In the genomic region with DNA sequence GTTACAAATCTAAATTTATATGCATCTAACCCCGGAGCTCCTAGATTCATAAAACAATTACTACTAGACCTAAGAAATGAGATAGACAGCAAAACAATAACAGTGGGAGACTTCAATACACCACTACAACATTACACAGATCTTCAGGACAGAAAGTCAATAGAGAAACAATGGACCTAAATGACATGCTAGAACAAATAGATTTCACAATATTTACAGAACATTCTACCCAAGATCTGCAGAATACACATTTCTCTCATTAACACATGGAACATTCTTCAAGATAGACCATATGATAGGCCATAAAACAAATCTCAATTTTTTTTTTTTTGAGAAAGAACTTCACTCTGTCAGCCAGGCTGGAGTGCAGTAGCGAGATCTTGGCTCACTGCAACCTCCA, we compare ENCODE assay signal across 39 cellular contexts. TPM values are rescaled to one million over a fixed set of nuclear protein-coding genes. Genes with fewer than 3 reads are reported as not detected.
"Had no signal": no experiment of that assay in that cellular context is flagged by ENCODE, and none has a peak within 500 bp of the region (broad histone marks: within the 10 kb centered on the region; RNA-seq: fewer than 3 reads in every experiment).

No MANE protein-coding gene starts in this region.

- H3K27me3 ChIP-seq: cardiac muscle cell had no signal

- ATAC-seq: activated naive CD4-positive, alpha-beta T cell treated with anti-CD3 and anti-CD28 coated beads, Interleukin-2, amount 50 U/mL, for 72 hours; activated naive CD8-positive, alpha-beta T cell treated with anti-CD3 and anti-CD28 coated beads, Interleukin-2, amount 50 U/mL, for 24 hours; activated T-cell treated with anti-CD3 and anti-CD28 coated beads, Interleukin-2, amount 50 U/mL, for 4 hours; activated T-cell treated with anti-CD3 and anti-CD28 coated beads, Interleukin-2, amount 50 U/mL, for 72 hours; activated T-helper 17 cell treated with anti-CD3 and anti-CD28 coated beads, Interleukin-2, amount 50 U/mL, for 72 hours; body of pancreas had no signal

- DNase-seq: activated effector memory CD4-positive, alpha-beta T cell treated with anti-CD3 and anti-CD28 coated beads, Interleukin-2, amount 50 U/mL, for 16 hours; activated effector memory CD4-positive, alpha-beta T cell treated with Interleukin-2 at 50 U/mL for 16 hours; activated gamma-delta T cell; activated gamma-delta T cell treated with Interleukin-2 at 50 U/mL for 16 hours; activated naive CD4-positive, alpha-beta T cell; activated naive CD4-positive, alpha-beta T cell treated with anti-CD3 and anti-CD28 coated beads for 36 hours; activated naive CD4-positive, alpha-beta T cell treated with anti-CD3 and anti-CD28 coated beads, Interleukin-2, amount 10 ng/mL, durations not matched to agents 7 days and 5 days; activated naive CD4-positive, alpha-beta T cell treated with anti-CD3 and anti-CD28 coated beads, Interleukin-2, amount 50 U/mL, for 16 hours; activated naive CD4-positive, alpha-beta T cell treated with Interleukin-2 at 50 U/mL for 16 hours; activated naive CD8-positive, alpha-beta T cell treated with anti-CD3 and anti-CD28 coated beads for 36 hours; activated naive CD8-positive, alpha-beta T cell treated with anti-CD3 and anti-CD28 coated beads, Interleukin-2, amount 10 ng/mL, durations not matched to agents 7 days and 5 days; activated naive CD8-positive, alpha-beta T cell treated with anti-CD3 and anti-CD28 coated beads, Interleukin-2, amount 50 U/mL, for 24 hours; activated T-cell treated with anti-CD3 and anti-CD28 coated beads, Interleukin-2, amount 50 U/mL, for 24 hours; activated T-cell treated with anti-CD3 and anti-CD28 coated beads, Interleukin-2, amount 50 U/mL, for 4 hours; activated T-cell treated with anti-CD3 and anti-CD28 coated beads, Interleukin-2, amount 50 U/mL, for 48 hours; activated T-cell treated with anti-CD3 and anti-CD28 coated beads, Interleukin-2, amount 50 U/mL, for 72 hours; adrenal gland; amniotic stem cell; amygdala; anterior cingulate cortex; aorta; body of pancreas; brain microvascular endothelial cell; caudate nucleus; central memory CD4-positive, alpha-beta T cell; cerebellar nuclear complex had no signal

- H3K4me1 ChIP-seq: adrenal gland, ascending aorta, body of pancreas, breast epithelium had no signal

- FAIRE-seq: astrocyte, bronchial epithelial cell had no signal

- H3K4me3 ChIP-seq: adrenal gland, ascending aorta, body of pancreas, breast epithelium, cardiac muscle cell had no signal

- H3K9me3 ChIP-seq: adrenal gland, body of pancreas, breast epithelium had no signal

- H3K36me3 ChIP-seq: adrenal gland, ascending aorta, brain microvascular endothelial cell, breast epithelium, cardiac muscle cell had no signal

- H3K27ac ChIP-seq: adrenal gland, ascending aorta, body of pancreas, brain microvascular endothelial cell, breast epithelium, cardiac muscle cell had no signal

RNA-seq across cellular contexts. Expression of a gene that starts 42.1 kb away (rescaled TPM):
- total RNA-seq: activated naive CD4-positive, alpha-beta T cell treated with anti-CD3 and anti-CD28 coated beads for 36 hours; activated naive CD4-positive, alpha-beta T cell treated with anti-CD3 and anti-CD28 coated beads, Interleukin-2, amount 50 U/mL, for 72 hours; activated naive CD8-positive, alpha-beta T cell treated with anti-CD3 and anti-CD28 coated beads for 36 hours; activated naive CD8-positive, alpha-beta T cell treated with anti-CD3 and anti-CD28 coated beads, Interleukin-2, amount 10 ng/mL, durations not matched to agents 7 days and 5 days; activated T-cell treated with anti-CD3 and anti-CD28 coated beads, Interleukin-2, amount 50 U/mL, for 4 hours; activated T-cell treated with anti-CD3 and anti-CD28 coated beads, Interleukin-2, amount 50 U/mL, for 72 hours; activated T-helper 1 cell treated with anti-CD3 and anti-CD28 coated beads, Interleukin-12 subunit alpha, Interleukin-12 subunit beta, Interleukin-2, Interleukin-4 antibody, amounts not matched to agents 30 ng/mL and 10 ng/mL and 1 ng/mL, durations not matched to agents 14 hours and 24 hours and 36 hours; activated T-helper 17 cell treated with anti-CD3 and anti-CD28 coated beads, Interleukin-2, amount 50 U/mL, for 72 hours; activated T-helper 2 cell treated with anti-CD3 and anti-CD28 coated beads, Interferon-gamma antibody, Interleukin-2, Interleukin-4, amounts not matched to agents 10 μg/mL and 5 μg/mL and 100 μg/mL, durations not matched to agents 14 hours and 24 hours and 36 hours; adrenal gland; aorta; ascending aorta; astrocyte; body of pancreas; breast epithelium; bronchial epithelial cell; cardiac muscle cell; cardiac septum; chondrocyte had no signal
- polyA plus RNA-seq: adrenal gland, aorta, cardiac muscle cell had no signal

RNA-seq across cellular contexts. Expression of a gene that starts 45.0 kb away (rescaled TPM):
- total RNA-seq: activated naive CD4-positive, alpha-beta T cell treated with anti-CD3 and anti-CD28 coated beads for 36 hours; activated naive CD4-positive, alpha-beta T cell treated with anti-CD3 and anti-CD28 coated beads, Interleukin-2, amount 50 U/mL, for 72 hours; activated naive CD8-positive, alpha-beta T cell treated with anti-CD3 and anti-CD28 coated beads for 36 hours; activated naive CD8-positive, alpha-beta T cell treated with anti-CD3 and anti-CD28 coated beads, Interleukin-2, amount 10 ng/mL, durations not matched to agents 7 days and 5 days; activated T-cell treated with anti-CD3 and anti-CD28 coated beads, Interleukin-2, amount 50 U/mL, for 4 hours; activated T-cell treated with anti-CD3 and anti-CD28 coated beads, Interleukin-2, amount 50 U/mL, for 72 hours; activated T-helper 1 cell treated with anti-CD3 and anti-CD28 coated beads, Interleukin-12 subunit alpha, Interleukin-12 subunit beta, Interleukin-2, Interleukin-4 antibody, amounts not matched to agents 30 ng/mL and 10 ng/mL and 1 ng/mL, durations not matched to agents 14 hours and 24 hours and 36 hours; activated T-helper 17 cell treated with anti-CD3 and anti-CD28 coated beads, Interleukin-2, amount 50 U/mL, for 72 hours; activated T-helper 2 cell treated with anti-CD3 and anti-CD28 coated beads, Interferon-gamma antibody, Interleukin-2, Interleukin-4, amounts not matched to agents 10 μg/mL and 5 μg/mL and 100 μg/mL, durations not matched to agents 14 hours and 24 hours and 36 hours; adrenal gland; aorta; ascending aorta; astrocyte; body of pancreas; bronchial epithelial cell; cardiac muscle cell; cardiac septum; cerebellum; chondrocyte had no signal
- polyA plus RNA-seq: adipose tissue, adrenal gland, aorta, cardiac muscle cell had no signal
